ENCODE assay signal across 6 cellular contexts in the genomic region with DNA sequence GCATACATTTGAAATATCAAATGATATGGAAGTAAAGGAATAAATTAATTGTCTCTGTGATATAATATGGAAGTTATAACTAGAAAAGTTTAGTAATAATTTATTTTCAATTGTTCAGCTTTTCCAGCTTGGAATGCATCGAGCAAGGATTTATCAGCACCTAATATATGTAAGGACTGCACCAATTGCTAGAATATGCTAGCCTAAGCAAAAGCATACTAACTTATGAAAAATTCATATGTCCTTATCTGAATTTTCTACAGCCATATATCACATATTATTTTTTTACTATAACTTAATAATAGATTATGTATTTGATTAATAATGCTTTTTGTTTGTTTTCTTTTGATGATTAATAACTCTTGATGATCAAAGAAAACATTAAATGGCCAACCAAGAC.
"Had no signal": no experiment of that assay in that cellular context is flagged by ENCODE, and none has a peak within 500 bp of the region (broad histone marks: within the 10 kb centered on the region; RNA-seq: fewer than 3 reads in every experiment).

No MANE protein-coding gene starts in this region.

- FAIRE-seq: HepG2, HTR-8/SVneo had no signal

- H3K4me1 Mint-ChIP-seq: IgD-negative memory B cell had no signal

- H3K36me3 Mint-ChIP-seq: IgD-negative memory B cell had no signal

- H3K27me3 Mint-ChIP-seq: IgD-negative memory B cell had no signal

- DNase-seq: KBM-7, KG1 had no signal

- H3K4me3 Mint-ChIP-seq: IgD-negative memory B cell had no signal

- H3K27ac ChIP-seq: HL-60 had no signal

- H3K27ac Mint-ChIP-seq: IgD-negative memory B cell had no signal

- ATAC-seq: HepG2 had no signal
